ENCODE assay signal across 1 cellular context in genomic region chr6:125872259-125872921, GRCh38.
TF ChIP-seq lines count a peak whose summit lies in the region.

No MANE protein-coding gene starts in this region.

TF ChIP-seq in GM23338, 12 proteins besides CTCF, POLR2A, EP300 and RAD21 (continued from another document):
- TF ChIP-seq ZNF462 (CRISPR knock-in tag; IDR thresholded peaks at IDR 0.05) (no peak), JUNB (IDR thresholded peaks at IDR 0.05; ENCODE audit: unreplicated experiment) (no peak), POLR2AphosphoS5 (IDR thresholded peaks at IDR 0.05; ENCODE audit: low read depth) (no peak), CREB1 (CRISPR knock-in tag; IDR thresholded peaks at IDR 0.05; ENCODE audit: low read depth) (no peak), ZNF331 (CRISPR knock-in tag; IDR thresholded peaks at IDR 0.05; ENCODE audit: low read depth) (no peak), EZH2 (IDR thresholded peaks at IDR 0.05; ENCODE audit: low read depth, unreplicated experiment) (no peak), STAT1 (IDR thresholded peaks at IDR 0.05; ENCODE audit: unreplicated experiment) (no peak), REST (IDR thresholded peaks at IDR 0.05; ENCODE audit: unreplicated experiment) (no peak)
